17 cellular contexts compared by ENCODE assay signal in genomic region chr2:207188601-207189000, GRCh38. TPM values are rescaled to one million over a fixed set of nuclear protein-coding genes. Genes with fewer than 3 reads are reported as not detected.
DNase-seq lines count a peak whose midpoint lies in the region; ATAC-seq, FAIRE-seq and TF ChIP-seq lines count a peak whose summit lies in the region.
"Had no signal": no experiment of that assay in that cellular context is flagged by ENCODE, and none has a peak within 500 bp of the region (broad histone marks: within the 10 kb centered on the region; RNA-seq: fewer than 3 reads in every experiment).

No MANE protein-coding gene starts in this region.

- H3K27me3 ChIP-seq in bronchial epithelial cell (ENCODE audit: control insufficient read depth, insufficient read depth, low read length) (no peaks in the 10 kb centered on the region), mesenchymal stem cell (ENCODE audit: control insufficient read depth in 1 of 2, insufficient read depth in 1 of 2, low read length in 2 of 2) (no peaks in the 10 kb centered on the region)
- H3K27me3 ChIP-seq: ascending aorta, upper lobe of left lung had no signal

- peaks cover 8% of the 10 kb centered on the region for H3K9me3 ChIP-seq in mesenchymal stem cell (ENCODE audit: control insufficient read depth, low read length)
- H3K9me3 ChIP-seq: ascending aorta, upper lobe of left lung had no signal

- DNase-seq in DMS 273 (lab: John Stamatoyannopoulos, UW; ENCODE audit: unreplicated experiment): peak; percentile 17
- DNase-seq in DMS 273 treated with DMSO at 0.1 percent for 48 hours (lab: John Stamatoyannopoulos, UW): no peak
- peak; percentile 20 for DNase-seq in NCI-H2196 treated with DMSO at 0.1 percent for 48 hours (lab: John Stamatoyannopoulos, UW; ENCODE audit: unreplicated experiment)
- peak; percentile 50 for DNase-seq in bronchial epithelial cell (ENCODE audit: low read depth)
- peak; percentile 23 for DNase-seq in mesenchymal stem cell
- DNase-seq in activated CD8-positive, alpha-beta memory T cell treated with anti-CD3 and anti-CD28 coated beads, Interleukin-2, amount 50 U/mL, for 4 hours: no peak
- DNase-seq: activated CD4-positive, alpha-beta T cell treated with anti-CD3 and anti-CD28 coated beads, Interleukin-2, amount 10 ng/mL, durations not matched to agents 7 days and 5 days; H9; T-helper 17 cell; upper lobe of left lung had no signal

- no peak overlapping the region for H2BK15ac ChIP-seq in mesenchymal stem cell (ENCODE audit: low read depth, poor library complexity, severe bottlenecking)

- no peak overlapping the region for H3K4me3 ChIP-seq in bronchial epithelial cell (ENCODE audit: low read depth, low read length)
- no peak overlapping the region for H3K4me3 ChIP-seq in mesenchymal stem cell (ENCODE audit: insufficient read depth in 1 of 2, low read depth in 1 of 2, low read length in 2 of 2)
- H3K4me3 ChIP-seq: ascending aorta, upper lobe of left lung had no signal

- ATAC-seq in HG02870 (IDR thresholded peaks at IDR 0.05; ENCODE audit: unreplicated experiment): no peak
- ATAC-seq in GM21423 (IDR thresholded peaks at IDR 0.05; ENCODE audit: unreplicated experiment): no peak
- ATAC-seq: T-helper 17 cell had no signal

- no peak overlapping the region for H4K91ac ChIP-seq in mesenchymal stem cell (ENCODE audit: low read length)

- no peak overlapping the region for H3K27ac ChIP-seq in mesenchymal stem cell (ENCODE audit: low read length, poor library complexity, severe bottlenecking)
- H3K27ac ChIP-seq: 22Rv1, ascending aorta, epithelial cell of prostate, upper lobe of left lung had no signal

- peaks cover 2% of the 10 kb centered on the region for H3K4me1 ChIP-seq in mesenchymal stem cell (ENCODE audit: control insufficient read depth, insufficient read depth, low read depth, low read length)
- H3K4me1 ChIP-seq: upper lobe of left lung had no signal

- no peaks in the 10 kb centered on the region for H3K36me3 ChIP-seq in bronchial epithelial cell (ENCODE audit: control insufficient read depth, insufficient read depth, low read length)
- H3K36me3 ChIP-seq in mesenchymal stem cell (ENCODE audit: control insufficient read depth in 1 of 2, insufficient read depth in 2 of 2, low read depth in 1 of 2, low read length in 2 of 2): no peaks in the 10 kb centered on the region
- H3K36me3 ChIP-seq: ascending aorta, upper lobe of left lung had no signal

- H2AFZ ChIP-seq in mesenchymal stem cell (ENCODE audit: low read depth, low read length): no peak overlapping the region

- no peak overlapping the region for H3K18ac ChIP-seq in mesenchymal stem cell (ENCODE audit: low read depth in 1 of 2, low read length in 2 of 2)

- no peak overlapping the region for H2BK12ac ChIP-seq in mesenchymal stem cell (ENCODE audit: low read length in 2 of 2)

- H3K4ac ChIP-seq in mesenchymal stem cell (ENCODE audit: low read depth in 1 of 2, low read length in 2 of 2): no peak overlapping the region

- no peak overlapping the region for H3K14ac ChIP-seq in mesenchymal stem cell (ENCODE audit: low read length in 2 of 2)

- FAIRE-seq in bronchial epithelial cell (lab: Jason Lieb, UNC): no peak
- FAIRE-seq: HTR-8/SVneo had no signal

- H2BK5ac ChIP-seq in mesenchymal stem cell (ENCODE audit: low read depth, low read length, poor library complexity, severe bottlenecking): no peak overlapping the region

- H4K8ac ChIP-seq in mesenchymal stem cell (ENCODE audit: low read length): no peak overlapping the region

- no peak overlapping the region for H2AK5ac ChIP-seq in mesenchymal stem cell (ENCODE audit: low read length, severe bottlenecking)

- WGBS in mesenchymal stem cell: no CpG with 5 or more reads among the region's 1 CpG

- H3K79me1 ChIP-seq in mesenchymal stem cell (replicated peaks; ENCODE audit: low read length, poor library complexity, severe bottlenecking): no peaks in the 10 kb centered on the region

- TF ChIP-seq CTCF in bronchial epithelial cell (IDR thresholded peaks at IDR 0.05; ENCODE audit: insufficient read depth, low read length, severe bottlenecking): no peak

- no peak overlapping the region for H3K9ac ChIP-seq in mesenchymal stem cell (ENCODE audit: low read length)

- no peak overlapping the region for H2BK120ac ChIP-seq in mesenchymal stem cell (ENCODE audit: low read depth, low read length)

- no peak overlapping the region for H3K23ac ChIP-seq in mesenchymal stem cell (ENCODE audit: low read length in 2 of 2)

- H3K4me2 ChIP-seq in mesenchymal stem cell (ENCODE audit: low read length, poor library complexity, severe bottlenecking): no peak overlapping the region

RNA-seq across cellular contexts. Expression of gene KLF7, which starts 22.9 kb away (rescaled TPM):
- 39.8 and 40.5 TPM in 2 replicates for total RNA-seq in bronchial epithelial cell
- 31.0 TPM for polyA plus RNA-seq in mesenchymal stem cell (2013, experiment 1 of 2)
- 28.9 TPM for polyA plus RNA-seq in mesenchymal stem cell (2013, experiment 2 of 2)
- total RNA-seq: OCI-LY7 had no signal

Comparison
In these comparisons a context has a peak if more than half of its experiments do, and no peak if none do; other contexts are left out.
1. DNase-seq: peak in DMS 273 (single experiment), NCI-H2196 treated with DMSO at 0.1 percent for 48 hours (single experiment), bronchial epithelial cell (single experiment) and mesenchymal stem cell (single experiment); none in DMS 273 treated with DMSO at 0.1 percent for 48 hours (single experiment) and activated CD8-positive, alpha-beta memory T cell treated with anti-CD3 and anti-CD28 coated beads, Interleukin-2, amount 50 U/mL, for 4 hours (single experiment).